7 cellular contexts compared by ENCODE assay signal in the genomic region with DNA sequence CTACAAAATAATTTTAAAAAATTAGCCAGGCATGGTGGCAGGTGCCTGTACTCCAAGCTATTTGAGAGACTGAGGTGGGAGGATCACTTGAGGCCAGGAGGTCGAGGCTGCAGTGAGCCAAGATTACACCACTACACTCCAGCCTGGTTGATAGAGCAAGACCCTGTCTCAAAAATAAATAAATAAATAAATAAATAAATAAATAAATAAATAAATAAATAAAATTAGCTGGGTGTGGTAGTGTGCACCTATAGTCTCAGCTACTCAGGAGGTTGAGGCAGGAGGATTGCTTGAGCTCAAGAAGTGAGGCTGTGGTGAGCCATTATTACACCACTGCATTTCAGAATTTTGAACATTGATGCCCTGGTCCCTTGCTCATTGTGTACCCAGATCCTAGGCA. TPM values are rescaled to one million over a fixed set of nuclear protein-coding genes. Genes with fewer than 3 reads are reported as not detected.
"Had no signal": no experiment of that assay in that cellular context is flagged by ENCODE, and none has a peak within 500 bp of the region (broad histone marks: within the 10 kb centered on the region; RNA-seq: fewer than 3 reads in every experiment).

No MANE protein-coding gene starts in this region.

RNA-seq across cellular contexts. Expression of gene PLA1A, which starts 2.8 kb away (rescaled TPM):
- total RNA-seq: naive thymus-derived CD8-positive, alpha-beta T cell; neural crest cell had no signal
- polyA plus RNA-seq: naive thymus-derived CD8-positive, alpha-beta T cell had no signal

RNA-seq across cellular contexts. Expression of gene CD80, which starts 35.5 kb away (rescaled TPM):
- total RNA-seq: neural crest cell, osteocyte, prostate gland, renal cortical epithelial cell, tibial nerve, vagina had no signal
- polyA plus RNA-seq: naive thymus-derived CD8-positive, alpha-beta T cell had no signal
